In genomic region chr21:41373769-41374168, GRCh38 we compare ENCODE assay signal across 19 cellular contexts. TPM values are rescaled to one million over a fixed set of nuclear protein-coding genes. Genes with fewer than 3 reads are reported as not detected.
A peak's percentile ranks its signal among the peaks of the same experiment; 100 is the strongest.
DNase-seq lines count a peak whose midpoint lies in the region; ATAC-seq and TF ChIP-seq lines count a peak whose summit lies in the region.
"Had no signal": no experiment of that assay in that cellular context is flagged by ENCODE, and none has a peak within 500 bp of the region (broad histone marks: within the 10 kb centered on the region; RNA-seq: fewer than 3 reads in every experiment).

No MANE protein-coding gene starts in this region.

- peaks cover 13% of the 10 kb centered on the region for H3K4me1 Mint-ChIP-seq in activated T-helper 17 cell treated with anti-CD3 and anti-CD28 coated beads, Interleukin-2, amount 50 U/mL, for 72 hours
- peaks cover 4% of the 10 kb centered on the region for H3K4me1 Mint-ChIP-seq in endodermal cell

- peaks cover 7% of the 10 kb centered on the region for H3K4me1 ChIP-seq in endodermal cell (ENCODE audit: control insufficient read depth, insufficient read depth, low read length)

- H3K9me3 ChIP-seq in endodermal cell (ENCODE audit: control insufficient read depth, low read length) = no peaks in the 10 kb centered on the region

- H3K36me3 Mint-ChIP-seq in activated T-helper 17 cell treated with anti-CD3 and anti-CD28 coated beads, Interleukin-2, amount 50 U/mL, for 72 hours (ENCODE audit: low read depth) = peaks cover 18% of the 10 kb centered on the region
- H3K36me3 Mint-ChIP-seq in endodermal cell (ENCODE audit: low read depth) = no peaks in the 10 kb centered on the region

- TF ChIP-seq CTCF in endodermal cell (conservative IDR thresholded peaks at IDR 0.05) = no peak

- H3K36me3 ChIP-seq in endodermal cell (ENCODE audit: control insufficient read depth, insufficient read depth, low read length) = no peaks in the 10 kb centered on the region

- DNase-seq in Jurkat, Clone E6-1 (ENCODE audit: low read depth, low spot score) = peak; percentile 24
- DNase-seq in endodermal cell = peak; percentile 21
- no peak for DNase-seq in CD1c-positive myeloid dendritic cell (ENCODE audit: extremely low spot score)
- DNase-seq: ACHN; AML-193; CD4-positive, alpha-beta memory T cell; DMS153; DMS79 treated with DMSO at 0.1 percent for 48 hours; EL; HFFc6; IMR-90; KBM-7 had no signal

- no peak for ATAC-seq in activated T-helper 17 cell treated with anti-CD3 and anti-CD28 coated beads, Interleukin-2, amount 50 U/mL, for 72 hours (replicated peaks)
- ATAC-seq in HG02798 (IDR thresholded peaks at IDR 0.05; ENCODE audit: poor library complexity, unreplicated experiment) (no peak), GM18870 (IDR thresholded peaks at IDR 0.05; ENCODE audit: unreplicated experiment) (no peak)
- ATAC-seq: GM23338 had no signal

- no peak overlapping the region for H3K4me3 ChIP-seq in Jurkat, Clone E6-1 (ENCODE audit: low read length)
- H3K4me3 ChIP-seq in endodermal cell (ENCODE audit: low read length) = no peak overlapping the region
- H3K4me3 ChIP-seq: GM23338 had no signal

- H3K27ac Mint-ChIP-seq in activated T-helper 17 cell treated with anti-CD3 and anti-CD28 coated beads, Interleukin-2, amount 50 U/mL, for 72 hours = peak overlapping the region; percentile 12
- H3K27ac Mint-ChIP-seq in endodermal cell = no peak overlapping the region
- H3K27ac Mint-ChIP-seq: GM23338, HFFc6 had no signal

- peaks cover 4% of the 10 kb centered on the region for H3K9me3 Mint-ChIP-seq in activated T-helper 17 cell treated with anti-CD3 and anti-CD28 coated beads, Interleukin-2, amount 50 U/mL, for 72 hours
- no peaks in the 10 kb centered on the region for H3K9me3 Mint-ChIP-seq in endodermal cell
- H3K9me3 Mint-ChIP-seq: CD4-positive, alpha-beta memory T cell; HFFc6 had no signal

- no peak overlapping the region for H3K27ac ChIP-seq in endodermal cell (ENCODE audit: low read depth, low read length)
- H3K27ac ChIP-seq: C4-2B had no signal

- no peak overlapping the region for H3K4me3 Mint-ChIP-seq in activated T-helper 17 cell treated with anti-CD3 and anti-CD28 coated beads, Interleukin-2, amount 50 U/mL, for 72 hours
- no peak overlapping the region for H3K4me3 Mint-ChIP-seq in endodermal cell
- H3K4me3 Mint-ChIP-seq: GM23338, HFFc6 had no signal

- H3K9ac ChIP-seq in endodermal cell (ENCODE audit: extremely low read depth, low read length, poor library complexity, severe bottlenecking) = no peak overlapping the region

- 94 to 100% methylated on average over 2 to 8 of the region's 8 CpGs for WGBS in endodermal cell (ENCODE audit: insufficient coverage in 1 of 2, insufficient read length in 1 of 2), 2 experiments

- H3K27me3 ChIP-seq in endodermal cell (ENCODE audit: control insufficient read depth, insufficient read depth, low read length, poor library complexity, severe bottlenecking) = no peaks in the 10 kb centered on the region

- no peaks in the 10 kb centered on the region for H3K27me3 Mint-ChIP-seq in activated T-helper 17 cell treated with anti-CD3 and anti-CD28 coated beads, Interleukin-2, amount 50 U/mL, for 72 hours
- peaks cover 4% of the 10 kb centered on the region for H3K27me3 Mint-ChIP-seq in endodermal cell (ENCODE audit: insufficient read depth)
- H3K27me3 Mint-ChIP-seq: CD4-positive, alpha-beta memory T cell had no signal

RNA-seq across cellular contexts. Expression of gene MX2, which starts 11.9 kb away (rescaled TPM):
- 2.7 TPM for polyA plus RNA-seq in Jurkat, Clone E6-1 (2012; ENCODE audit: insufficient read depth, insufficient read length)
- 10 to 100 TPM; 13.0 to 59.1 TPM for total RNA-seq in activated T-helper 17 cell treated with anti-CD3 and anti-CD28 coated beads, Interleukin-2, amount 50 U/mL, for 72 hours
- total RNA-seq in endodermal cell = 10 to 100 TPM in 1 of 2 donors, 1 to 10 TPM in 1; 1.6 to 11.4 TPM
- polyA plus RNA-seq in endodermal cell (2013, experiment 1 of 2) = 0.50 TPM
- 0.33 TPM for polyA plus RNA-seq in endodermal cell (2013, experiment 2 of 2)
- total RNA-seq: G401 had no signal

RNA-seq across cellular contexts. Expression of gene MX1, which starts 52.3 kb away (rescaled TPM):
- not detected for polyA plus RNA-seq in Jurkat, Clone E6-1 (2012; ENCODE audit: insufficient read depth, insufficient read length)
- total RNA-seq in activated T-helper 17 cell treated with anti-CD3 and anti-CD28 coated beads, Interleukin-2, amount 50 U/mL, for 72 hours = 10 to 100 TPM; 14.2 to 32.5 TPM
- under 1 TPM; 0.42 to 0.84 TPM for total RNA-seq in endodermal cell
- polyA plus RNA-seq in endodermal cell (2013, experiment 1 of 2) = 1.1 TPM
- 0.79 TPM for polyA plus RNA-seq in endodermal cell (2013, experiment 2 of 2)
- total RNA-seq: G401 had no signal

RNA-seq across cellular contexts. Expression of gene FAM3B, which starts 57.2 kb away (rescaled TPM):
- not detected for polyA plus RNA-seq in Jurkat, Clone E6-1 (2012; ENCODE audit: insufficient read depth, insufficient read length)
- total RNA-seq in activated T-helper 17 cell treated with anti-CD3 and anti-CD28 coated beads, Interleukin-2, amount 50 U/mL, for 72 hours = not detected
- 1 to 10 TPM; 2.1 to 3.1 TPM for total RNA-seq in endodermal cell
- polyA plus RNA-seq in endodermal cell (2013, experiment 1 of 2) = 0.32 TPM
- polyA plus RNA-seq in endodermal cell (2013, experiment 2 of 2) = 0.46 TPM
- total RNA-seq: CD4-positive, alpha-beta memory T cell; G401; HFFc6; IMR-90 had no signal
- polyA plus RNA-seq: BJ; CD4-positive, alpha-beta memory T cell; IMR-90 had no signal

Comparison
In these comparisons a context has a peak if more than half of its experiments do, and no peak if none do; other contexts are left out.
1. RNA of gene MX1, which starts 52.3 kb away (total RNA-seq): 14.2 to 32.5 TPM in activated T-helper 17 cell treated with anti-CD3 and anti-CD28 coated beads, Interleukin-2, amount 50 U/mL, for 72 hours; 0.42 to 0.84 TPM in endodermal cell; every median in the first group is over 4 times any median in the second.